1 cellular context compared by ENCODE assay signal in genomic region chr20:34713194-34713943, GRCh38.
TF ChIP-seq lines count a peak whose summit lies in the region.

No MANE protein-coding gene starts in this region.

TF ChIP-seq in K562, 482 proteins besides CTCF, POLR2A, EP300 and RAD21 (continued from another document and continues in another):
- TF ChIP-seq ZNF318 (IDR thresholded peaks at IDR 0.05; ENCODE audit: borderline replicate concordance in 1 of 2, low read depth in 1 of 2) (peak in 1 of 2 experiments; percentile 90; a peak in 2 of 4 replicates), MAZ (CRISPR knock-in tag; conservative IDR thresholded peaks at IDR 0.05 in 1 of 2, IDR thresholded peaks at IDR 0.05 in 1 of 2) (0 out of 4 replicates have a peak, but pooled peaks of 1 of the 2 experiments have one; percentile 15), LARP7 (IDR thresholded peaks at IDR 0.05) (no peak), ZNF354B (CRISPR knock-in tag; IDR thresholded peaks at IDR 0.05) (no peak), CREB1 (IDR thresholded peaks at IDR 0.05) (peak; percentile 48; the same call in 1 of the 2 replicates), CREB1 (CRISPR knock-in tag; IDR thresholded peaks at IDR 0.05) (no peak), RHOXF2B (CRISPR knock-in tag; conservative IDR thresholded peaks at IDR 0.05) (no peak), ZNF589 (CRISPR knock-in tag; IDR thresholded peaks at IDR 0.05; ENCODE audit: low read depth) (peak; percentile 32; the same call in 1 of the 2 replicates), TEAD2 (tag; IDR thresholded peaks at IDR 0.05) (no peak), ZNF253 (CRISPR knock-in tag; conservative IDR thresholded peaks at IDR 0.05) (no peak), ZHX1 (conservative IDR thresholded peaks at IDR 0.05; ENCODE audit: low read length) (no peak), HNRNPK (IDR thresholded peaks at IDR 0.05; ENCODE audit: low read depth, low read length, poor library complexity, severe bottlenecking) (no peak), PATZ1 (CRISPR knock-in tag; IDR thresholded peaks at IDR 0.05; ENCODE audit: borderline replicate concordance) (no peak), DDX20 (tag; IDR thresholded peaks at IDR 0.05; ENCODE audit: low read depth) (no peak), HINFP (tag; conservative IDR thresholded peaks at IDR 0.05; ENCODE audit: low read depth) (no peak), HMG20A (CRISPR knock-in tag; conservative IDR thresholded peaks at IDR 0.05) (no peak), NBN (IDR thresholded peaks at IDR 0.05; ENCODE audit: low read depth) (peak; percentile 89), STAT5A (IDR thresholded peaks at IDR 0.05; ENCODE audit: borderline replicate concordance, low read length) (peak; percentile 84), SREBF1 (IDR thresholded peaks at IDR 0.05; ENCODE audit: borderline replicate concordance, low read depth, low read length) (no peak), RB1 (IDR thresholded peaks at IDR 0.05; ENCODE audit: low read depth) (no peak), SMARCE1 (IDR thresholded peaks at IDR 0.05) (peak; percentile 100), SRSF1 (IDR thresholded peaks at IDR 0.05; ENCODE audit: low read depth, low read length) (no peak), HDGF (IDR thresholded peaks at IDR 0.05) (no peak), LEF1 (IDR thresholded peaks at IDR 0.05) (peak; percentile 88), ZNF124 (CRISPR knock-in tag; IDR thresholded peaks at IDR 0.05) (no peak), ZNF23 (CRISPR knock-in tag; IDR thresholded peaks at IDR 0.05) (no peak), MEF2A (IDR thresholded peaks at IDR 0.05; ENCODE audit: control insufficient read depth, low read depth, low read length) (0 out of 2 replicates have a peak, but pooled peaks have one; percentile 20), POLR2AphosphoS5 (IDR thresholded peaks at IDR 0.05; ENCODE audit: control insufficient read depth, insufficient read depth, low read depth, low read length) (peak; percentile 96), ZNF146 (CRISPR knock-in tag; IDR thresholded peaks at IDR 0.05; ENCODE audit: unreplicated experiment) (no peak), MEF2D (tag; conservative IDR thresholded peaks at IDR 0.05; ENCODE audit: low read depth) (no peak), CHD4 (IDR thresholded peaks at IDR 0.05; ENCODE audit: insufficient read depth, insufficient replicate concordance, low read depth, low read length, poor library complexity, severe bottlenecking) (no peak), ZNF764 (CRISPR knock-in tag; IDR thresholded peaks at IDR 0.05; ENCODE audit: low read depth) (no peak), REST (CRISPR knock-in tag; IDR thresholded peaks at IDR 0.05; ENCODE audit: low read depth) (no peak), ZNF76 (CRISPR knock-in tag; IDR thresholded peaks at IDR 0.05; ENCODE audit: borderline replicate concordance) (no peak), ZSCAN32 (CRISPR knock-in tag; IDR thresholded peaks at IDR 0.05) (no peak), BHLHE40 (IDR thresholded peaks at IDR 0.05; ENCODE audit: low read length) (peak; percentile 66), ZNF717 (CRISPR knock-in tag; IDR thresholded peaks at IDR 0.05) (no peak), ZBTB17 (CRISPR knock-in tag; IDR thresholded peaks at IDR 0.05) (no peak), RFX7 (CRISPR knock-in tag; IDR thresholded peaks at IDR 0.05) (no peak), PCBP2 (IDR thresholded peaks at IDR 0.05; ENCODE audit: low read depth, low read length, poor library complexity, severe bottlenecking) (no peak), ARID2 (IDR thresholded peaks at IDR 0.05) (no peak), BRF1 (IDR thresholded peaks at IDR 0.05; ENCODE audit: borderline replicate concordance, extremely low read depth, insufficient read length) (no peak), SAFB (IDR thresholded peaks at IDR 0.05; ENCODE audit: borderline replicate concordance, low read depth, low read length) (no peak), NR1H2 (CRISPR knock-in tag; IDR thresholded peaks at IDR 0.05) (no peak), KHSRP (IDR thresholded peaks at IDR 0.05) (peak; percentile 61; the same call in 1 of the 2 replicates), THRA (IDR thresholded peaks at IDR 0.05) (no peak), KLF10 (CRISPR knock-in tag; IDR thresholded peaks at IDR 0.05) (no peak)
